23 cellular contexts compared by ENCODE assay signal in the genomic region with DNA sequence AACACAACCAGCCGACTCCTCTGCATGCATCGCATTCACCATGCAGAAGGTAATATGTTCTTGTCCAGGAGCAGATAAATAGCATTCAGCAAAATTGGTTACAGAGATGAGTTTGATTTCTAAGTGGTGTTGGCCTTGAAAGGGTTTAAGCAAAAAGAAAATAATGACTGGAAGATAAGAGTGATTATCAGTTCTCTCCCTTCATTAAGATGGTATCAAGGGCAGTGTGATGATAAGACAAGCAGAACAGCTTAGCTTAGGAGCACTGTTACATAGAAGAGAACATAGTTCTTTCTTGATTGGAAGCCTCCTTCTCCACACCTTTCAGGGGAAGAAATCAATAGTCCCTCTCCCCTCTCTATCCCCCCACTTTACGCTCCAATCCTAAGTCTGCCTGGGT.
"Had no signal": no experiment of that assay in that cellular context is flagged by ENCODE, and none has a peak within 500 bp of the region (broad histone marks: within the 10 kb centered on the region; RNA-seq: fewer than 3 reads in every experiment).

No MANE protein-coding gene starts in this region.

- H3K4me3 ChIP-seq: adrenal gland, ascending aorta, esophagus squamous epithelium, gastroesophageal sphincter, mucosa of descending colon, smooth muscle cell, testis, vagina had no signal

- H3K36me3 ChIP-seq: adrenal gland, ascending aorta, esophagus squamous epithelium, gastroesophageal sphincter, vagina had no signal

- H3K4me1 ChIP-seq: esophagus squamous epithelium, gastroesophageal sphincter, testis, vagina had no signal

- H3K4me3 Mint-ChIP-seq: activated CD4-positive, alpha-beta memory T cell treated with anti-CD3 and anti-CD28 coated beads, Interleukin-2, amount 10 ng/mL, durations not matched to agents 7 days and 5 days; activated CD4-positive, alpha-beta T cell treated with anti-CD3 and anti-CD28 coated beads, Interleukin-2, amount 10 ng/mL, durations not matched to agents 24 days and 14 days; activated T-helper 1 cell treated with anti-CD3 and anti-CD28 coated beads, Interleukin-12 subunit alpha, Interleukin-12 subunit beta, Interleukin-2, Interleukin-4 antibody, amounts not matched to agents 30 ng/mL and 10 ng/mL and 1 ng/mL, durations not matched to agents 14 hours and 24 hours and 36 hours; effector memory CD8-positive, alpha-beta T cell; stimulated activated naive B cell treated with anti-CD40 and anti-IgM and Interleukin-4, amounts not matched to agents 10 μg/mL and 1 μg/mL and 100 μg/mL, for 72 hours; type B pancreatic cell had no signal

- DNase-seq: activated CD4-positive, alpha-beta T cell treated with anti-CD3 and anti-CD28 coated beads, Interleukin-2, amount 10 ng/mL, durations not matched to agents 24 days and 14 days; activated CD4-positive, CD25-positive, alpha-beta regulatory T cell; activated gamma-delta T cell treated with Interleukin-2 at 50 U/mL for 16 hours; caudate nucleus; effector memory CD8-positive, alpha-beta T cell; esophagus squamous epithelium; hypothalamus; occipital lobe; posterior cingulate gyrus; stimulated activated naive B cell treated with anti-CD40 and anti-IgM and Interleukin-4, amounts not matched to agents 10 μg/mL and 1 μg/mL and 100 μg/mL, for 72 hours; testis had no signal

- H3K9me3 ChIP-seq: adrenal gland, ascending aorta, esophagus squamous epithelium, gastroesophageal sphincter, mucosa of descending colon, testis, vagina had no signal

- H3K9me3 Mint-ChIP-seq: activated CD4-positive, alpha-beta memory T cell treated with anti-CD3 and anti-CD28 coated beads, Interleukin-2, amount 10 ng/mL, durations not matched to agents 7 days and 5 days; activated CD4-positive, alpha-beta T cell treated with anti-CD3 and anti-CD28 coated beads, Interleukin-2, amount 10 ng/mL, durations not matched to agents 24 days and 14 days; activated naive CD4-positive, alpha-beta T cell treated with anti-CD3 and anti-CD28 coated beads, Interleukin-2, amount 50 U/mL, for 72 hours; activated T-helper 1 cell treated with anti-CD3 and anti-CD28 coated beads, Interleukin-12 subunit alpha, Interleukin-12 subunit beta, Interleukin-2, Interleukin-4 antibody, amounts not matched to agents 30 ng/mL and 10 ng/mL and 1 ng/mL, durations not matched to agents 14 hours and 24 hours and 36 hours; effector memory CD8-positive, alpha-beta T cell; stimulated activated naive B cell treated with anti-CD40 and anti-IgM and Interleukin-4, amounts not matched to agents 10 μg/mL and 1 μg/mL and 100 μg/mL, for 72 hours; type B pancreatic cell had no signal

- H3K27ac ChIP-seq: adrenal gland, ascending aorta, brain microvascular endothelial cell, esophagus squamous epithelium, gastroesophageal sphincter, testis, vagina had no signal

- H3K27me3 Mint-ChIP-seq: activated CD4-positive, alpha-beta memory T cell treated with anti-CD3 and anti-CD28 coated beads, Interleukin-2, amount 10 ng/mL, durations not matched to agents 7 days and 5 days; activated CD4-positive, alpha-beta T cell treated with anti-CD3 and anti-CD28 coated beads, Interleukin-2, amount 10 ng/mL, durations not matched to agents 24 days and 14 days; effector memory CD8-positive, alpha-beta T cell; stimulated activated naive B cell treated with anti-CD40 and anti-IgM and Interleukin-4, amounts not matched to agents 10 μg/mL and 1 μg/mL and 100 μg/mL, for 72 hours; type B pancreatic cell had no signal

- H3K27me3 ChIP-seq: adrenal gland, ascending aorta, brain microvascular endothelial cell, esophagus squamous epithelium, gastroesophageal sphincter, testis, vagina had no signal

- ATAC-seq: gastroesophageal sphincter; sciatic nerve; stimulated activated naive B cell treated with anti-CD40 and anti-IgM and Interleukin-4, amounts not matched to agents 10 μg/mL and 1 μg/mL and 100 μg/mL, for 72 hours had no signal

- H3K27ac Mint-ChIP-seq: activated CD4-positive, alpha-beta memory T cell treated with anti-CD3 and anti-CD28 coated beads, Interleukin-2, amount 10 ng/mL, durations not matched to agents 7 days and 5 days; activated naive CD4-positive, alpha-beta T cell treated with anti-CD3 and anti-CD28 coated beads, Interleukin-2, amount 50 U/mL, for 72 hours; activated T-helper 1 cell treated with anti-CD3 and anti-CD28 coated beads, Interleukin-12 subunit alpha, Interleukin-12 subunit beta, Interleukin-2, Interleukin-4 antibody, amounts not matched to agents 30 ng/mL and 10 ng/mL and 1 ng/mL, durations not matched to agents 14 hours and 24 hours and 36 hours; effector memory CD8-positive, alpha-beta T cell; stimulated activated naive B cell treated with anti-CD40 and anti-IgM and Interleukin-4, amounts not matched to agents 10 μg/mL and 1 μg/mL and 100 μg/mL, for 72 hours; type B pancreatic cell had no signal
